In the genomic region with DNA sequence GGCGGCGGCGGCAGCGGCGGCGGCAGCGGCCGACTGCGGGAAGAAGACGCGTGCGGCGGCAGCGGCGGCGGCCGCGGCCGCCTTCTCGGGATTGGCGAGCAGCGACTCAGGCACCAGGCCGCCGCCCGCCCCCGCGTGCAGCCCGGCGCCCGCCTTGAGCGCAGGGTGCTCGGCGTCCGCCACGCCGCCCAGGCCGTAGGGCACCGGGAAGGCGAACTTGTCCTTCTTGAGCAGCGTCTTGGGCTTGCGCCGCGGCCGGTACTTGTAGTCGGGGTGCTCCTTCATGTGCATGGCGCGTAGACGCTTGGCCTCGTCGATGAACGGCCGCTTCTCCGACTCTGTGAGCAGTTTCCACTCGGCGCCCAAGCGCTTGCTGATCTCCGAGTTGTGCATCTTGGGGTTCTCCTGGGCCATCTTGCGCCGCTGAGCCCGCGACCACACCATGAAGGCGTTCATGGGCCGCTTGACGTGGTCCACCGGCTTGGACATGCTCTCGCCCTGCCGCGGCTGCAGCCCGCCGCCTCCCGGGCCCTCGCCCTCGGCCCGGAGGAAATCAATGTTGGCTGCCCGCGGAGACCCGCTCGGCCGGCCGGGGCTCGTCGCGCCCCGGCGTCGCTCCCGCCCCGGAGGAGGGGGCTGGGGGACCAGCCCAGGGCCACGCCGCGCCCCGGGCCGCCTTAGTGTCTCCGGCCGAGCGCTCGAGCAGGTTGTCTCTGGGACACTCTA, we compare ENCODE assay signal across 8 cellular contexts. TPM values are rescaled to one million over a fixed set of nuclear protein-coding genes. Genes with fewer than 3 reads are reported as not detected.
DNase-seq lines count a peak whose midpoint lies in the region; ATAC-seq, FAIRE-seq and TF ChIP-seq lines count a peak whose summit lies in the region.

No MANE protein-coding gene starts in this region.

- H3K9me2 ChIP-seq in MM.1S (replicated peaks; ENCODE audit: insufficient read depth, low read length), result no peaks in the 10 kb centered on the region

- no peak overlapping the region for H3K4ac ChIP-seq in mesenchymal stem cell (ENCODE audit: low read depth in 1 of 2, low read length in 2 of 2)

- CTCF ChIA-PET in K562 (lab: Yijun Ruan, JAX; ENCODE audit: low intra/inter-chr PET ratio), result no interaction called here

- H3K27me3 ChIP-seq in K562 (ENCODE audit: control insufficient read depth in 2 of 2, insufficient read depth in 2 of 2, low read length in 2 of 2) (peaks cover 22 to 36% of the 10 kb centered on the region in 2 experiments; a peak in 4 of 5 replicates), mesenchymal stem cell (ENCODE audit: control insufficient read depth in 1 of 2, insufficient read depth in 1 of 2, low read length in 2 of 2) (peaks cover 79 to 94% of the 10 kb centered on the region in 2 experiments), MM.1S (replicated peaks; ENCODE audit: insufficient read depth, low read length) (no peaks in the 10 kb centered on the region; the same call in 1 of the 2 replicates)

- no peak for TF ChIP-seq CTCF in K562 (IDR thresholded peaks at IDR 0.05 in 2 of 3, conservative IDR thresholded peaks at IDR 0.05 in 1 of 3; ENCODE audit: insufficient read depth in 2 of 3, low read depth in 1 of 3, low read length in 3 of 3)
- no peak for TF ChIP-seq CTCF in MM.1S (IDR thresholded peaks at IDR 0.05; ENCODE audit: low read length)

- peaks cover 10% of the 10 kb centered on the region for H3K9me3 Mint-ChIP-seq in activated naive CD4-positive, alpha-beta T cell treated with anti-CD3 and anti-CD28 coated beads, Interleukin-2, amount 50 U/mL, for 24 hours

- DNase-seq in activated naive CD4-positive, alpha-beta T cell treated with Interleukin-2 at 50 U/mL for 16 hours, result no peak
- DNase-seq in K562 (ENCODE audit: extremely low read depth in 1 of 4, low spot score in 3 of 4) (peak; percentile 27 to 48 (median 43)), mesenchymal stem cell (peak; percentile 33), H54 (ENCODE audit: insufficient read length, low spot score) (no peak), MM.1S (no peak)

- H2BK12ac ChIP-seq in mesenchymal stem cell (ENCODE audit: low read length in 2 of 2), result no peak overlapping the region

- H3K4me3 ChIP-seq in K562 (no peak overlapping the region), mesenchymal stem cell (ENCODE audit: insufficient read depth in 1 of 2, low read depth in 1 of 2, low read length in 2 of 2) (peak overlapping the region in 1 of 2 experiments; percentile 31), MM.1S (ENCODE audit: low read length) (no peak overlapping the region)

- H3K27ac ChIP-seq in K562 (ENCODE audit: extremely low read depth, low read depth, low read length), result no peak overlapping the region
- no peak overlapping the region for H3K27ac ChIP-seq in mesenchymal stem cell (ENCODE audit: low read length, poor library complexity, severe bottlenecking)
- no peak overlapping the region for H3K27ac ChIP-seq in MM.1S (ENCODE audit: low read length)

- in situ Hi-C loops in K562 (cut with MboI), result no loop called here

- H4K8ac ChIP-seq in mesenchymal stem cell (ENCODE audit: low read length), result no peak overlapping the region

- H3K18ac ChIP-seq in mesenchymal stem cell (ENCODE audit: low read depth in 1 of 2, low read length in 2 of 2), result peak overlapping the region in 1 of 2 experiments; percentile 5

- H3K9me1 ChIP-seq in K562 (ENCODE audit: control insufficient read depth, insufficient read depth, low read length), result no peaks in the 10 kb centered on the region

- H4K20me1 ChIP-seq in K562 (replicated peaks; ENCODE audit: control insufficient read depth, insufficient read depth, low read length), result no peaks in the 10 kb centered on the region
- H4K20me1 ChIP-seq in MM.1S (ENCODE audit: insufficient read depth, low read length), result no peaks in the 10 kb centered on the region

- no peak overlapping the region for H3K27ac Mint-ChIP-seq in activated naive CD4-positive, alpha-beta T cell treated with anti-CD3 and anti-CD28 coated beads, Interleukin-2, amount 50 U/mL, for 24 hours

- intact Hi-C loops in K562 (cut with micrococcal nuclease), result loop anchor here (1.0 to 2.0 kb wide), 2 partner anchors 37 to 91 kb away; no protein-coding TSS in a partner anchor

- no TSS peak for BruUV-seq in K562 (replicated peaks; lab: Mats Ljungman, UMichigan)

- ATAC-seq in HG03175 (IDR thresholded peaks at IDR 0.05; ENCODE audit: unreplicated experiment) (peak; percentile 13), K562 (peak; percentile 48), GM19467 (IDR thresholded peaks at IDR 0.05; ENCODE audit: unreplicated experiment) (no peak)

- H3K79me2 ChIP-seq in K562 (ENCODE audit: control insufficient read depth, insufficient read depth, low read length), result no peaks in the 10 kb centered on the region
- H3K79me2 ChIP-seq in MM.1S (ENCODE audit: low read length), result no peaks in the 10 kb centered on the region

- peaks cover 18% of the 10 kb centered on the region for H3K4me1 Mint-ChIP-seq in activated naive CD4-positive, alpha-beta T cell treated with anti-CD3 and anti-CD28 coated beads, Interleukin-2, amount 50 U/mL, for 24 hours

- H3K27me3 Mint-ChIP-seq in activated naive CD4-positive, alpha-beta T cell treated with anti-CD3 and anti-CD28 coated beads, Interleukin-2, amount 50 U/mL, for 24 hours, result peaks cover 61% of the 10 kb centered on the region

- peak overlapping the region; percentile 79 for H2AFZ ChIP-seq in K562 (ENCODE audit: low read depth, low read length)
- no peak overlapping the region for H2AFZ ChIP-seq in mesenchymal stem cell (ENCODE audit: low read depth, low read length)
- H2AFZ ChIP-seq in MM.1S (ENCODE audit: low read length), result no peak overlapping the region

- POLR2A ChIA-PET in K562 (lab: Yijun Ruan, JAX), result interaction anchor here (0.6 kb wide), 1 partner anchor 51 kb away, joined by 3 read pairs; no protein-coding TSS in a partner anchor

- H3K4me1 ChIP-seq in K562 (replicated peaks in 1 of 2; ENCODE audit: control insufficient read depth in 2 of 2, insufficient read depth in 2 of 2, low read length in 2 of 2), result peaks cover 2 to 37% of the 10 kb centered on the region in 2 experiments; a peak in 2 of 5 replicates
- peaks cover 40% of the 10 kb centered on the region for H3K4me1 ChIP-seq in mesenchymal stem cell (ENCODE audit: control insufficient read depth, insufficient read depth, low read depth, low read length)
- no peaks in the 10 kb centered on the region for H3K4me1 ChIP-seq in MM.1S (ENCODE audit: low read length)

- peak overlapping the region in 1 of 2 experiments; percentile 85; a peak in 2 of 4 replicates for H3K9ac ChIP-seq in K562 (ENCODE audit: insufficient read depth in 1 of 2, low read depth in 2 of 2, low read length in 2 of 2)
- no peak overlapping the region for H3K9ac ChIP-seq in mesenchymal stem cell (ENCODE audit: low read length)
- H3K9ac ChIP-seq in MM.1S (ENCODE audit: low read length), result no peak overlapping the region

- 23% methylated on average over 43 of the region's 97 CpGs for WGBS in K562 (ENCODE audit: insufficient coverage, low coverage, missing lambda C conversion rate)
- 3% methylated on average over 84 of the region's 97 CpGs for WGBS in mesenchymal stem cell

- peaks cover 5% of the 10 kb centered on the region for H3K36me3 Mint-ChIP-seq in activated naive CD4-positive, alpha-beta T cell treated with anti-CD3 and anti-CD28 coated beads, Interleukin-2, amount 50 U/mL, for 24 hours

- TF ChIP-seq POLR2A in K562 (conservative IDR thresholded peaks at IDR 0.05), result no peak
- TF ChIP-seq POLR2A in H54 (IDR thresholded peaks at IDR 0.05; ENCODE audit: low read depth, low read length), result no peak

- no peak for FAIRE-seq in K562 (lab: Jason Lieb, UNC)
- FAIRE-seq in H54 (lab: Jason Lieb, UNC), result no peak

- H2BK120ac ChIP-seq in mesenchymal stem cell (ENCODE audit: low read depth, low read length), result no peak overlapping the region

- peak overlapping the region; percentile 73 for H3K4me3 Mint-ChIP-seq in activated naive CD4-positive, alpha-beta T cell treated with anti-CD3 and anti-CD28 coated beads, Interleukin-2, amount 50 U/mL, for 24 hours

- H3K36me3 ChIP-seq in K562 (ENCODE audit: control insufficient read depth, insufficient read depth, low read length) (no peaks in the 10 kb centered on the region), mesenchymal stem cell (ENCODE audit: control insufficient read depth in 1 of 2, insufficient read depth in 2 of 2, low read depth in 1 of 2, low read length in 2 of 2) (no peaks in the 10 kb centered on the region), MM.1S (replicated peaks; ENCODE audit: insufficient read depth, low read length) (no peaks in the 10 kb centered on the region)

- H2BK15ac ChIP-seq in mesenchymal stem cell (ENCODE audit: low read depth, poor library complexity, severe bottlenecking), result no peak overlapping the region

- peak overlapping the region in 1 of 2 experiments; percentile 97 for H3K23ac ChIP-seq in mesenchymal stem cell (ENCODE audit: low read length in 2 of 2)

- H3K4me2 ChIP-seq in K562 (ENCODE audit: insufficient read depth, low read length) (peak overlapping the region; percentile 46; the same call in 1 of the 2 replicates), mesenchymal stem cell (ENCODE audit: low read length, poor library complexity, severe bottlenecking) (peak overlapping the region; percentile 93), MM.1S (ENCODE audit: low read depth, low read length) (no peak overlapping the region)

- no peak overlapping the region for H2BK5ac ChIP-seq in mesenchymal stem cell (ENCODE audit: low read depth, low read length, poor library complexity, severe bottlenecking)

- no peaks in the 10 kb centered on the region for H3K79me1 ChIP-seq in mesenchymal stem cell (replicated peaks; ENCODE audit: low read length, poor library complexity, severe bottlenecking)

- H4K91ac ChIP-seq in mesenchymal stem cell (ENCODE audit: low read length), result no peak overlapping the region

- no peak for TF ChIP-seq RAD21 in K562 (CRISPR knock-in tag; conservative IDR thresholded peaks at IDR 0.05 in 1 of 2, IDR thresholded peaks at IDR 0.05 in 1 of 2)

- H3K9me3 ChIP-seq in K562 (replicated peaks; ENCODE audit: control insufficient read depth, insufficient read depth, low read depth, low read length) (no peaks in the 10 kb centered on the region), mesenchymal stem cell (ENCODE audit: control insufficient read depth, low read length) (no peaks in the 10 kb centered on the region), MM.1S (replicated peaks; ENCODE audit: insufficient read depth, low read length) (no peaks in the 10 kb centered on the region)

- H3K14ac ChIP-seq in mesenchymal stem cell (ENCODE audit: low read length in 2 of 2), result no peak overlapping the region

- no peak overlapping the region for H2AK5ac ChIP-seq in mesenchymal stem cell (ENCODE audit: low read length, severe bottlenecking)

- H3F3A ChIP-seq in MM.1S (ENCODE audit: insufficient read depth, low read length), result no peaks in the 10 kb centered on the region

- TF ChIP-seq EP300 in K562 (IDR thresholded peaks at IDR 0.05; ENCODE audit: low read length), result no peak

RNA-seq across cellular contexts. Expression of a gene that starts 0.6 kb away (rescaled TPM):
- total RNA-seq in K562 (2011; cell fraction: chromatin; rRNA removed; ENCODE audit: low replicate concordance), result not detected in 2 replicates
- total RNA-seq in K562 (2011; cell fraction: nucleolus; rRNA removed), result 0.17 TPM in 1 of 2 replicates, not detected in the other
- total RNA-seq in K562 (2011; cell fraction: nucleoplasm; rRNA removed), result 0.23 TPM in 1 of 2 replicates, not detected in the other
- total RNA-seq in K562 (2014; rRNA removed) (not detected in 2 replicates), K562 (2014; rRNA removed; fragmentation: Illumina TruSeq; extraction: Trizol) (not detected in 2 replicates), K562 (2015; rRNA removed; fragmentation: Illumina TruSeq; extraction: Trizol) (0.07 and 0.08 TPM in 2 replicates), K562 (2021) (not detected in 2 replicates)
- polyA plus RNA-seq in K562 (2011; rRNA removed) (not detected in 2 replicates), K562 (2014; fragmentation: Illumina TruSeq; extraction: Trizol) (not detected in 2 replicates), K562 (2014; fragmentation: Nextera tagmentation; extraction: Ambion mirVana) (not detected), K562 (2014; rRNA removed) (0.04 TPM in 1 of 2 replicates, not detected in the other)
- 0.01 TPM in 1 of 2 replicates, not detected in the other for polyA plus RNA-seq in K562 (2011; cell fraction: cytosol; rRNA removed)
- 0.10 TPM in 1 of 2 replicates, not detected in the other for polyA plus RNA-seq in K562 (2011; cell fraction: nucleus; rRNA removed)
- 0.07 and 0.18 TPM in 2 replicates for polyA plus RNA-seq in K562 (2012)
- not detected in 2 replicates for polyA minus RNA-seq in K562 (2011; rRNA and poly(A)+ RNA removed)
- polyA minus RNA-seq in K562 (2011; cell fraction: cytosol; rRNA and poly(A)+ RNA removed), result not detected in 2 replicates
- not detected in 2 replicates for polyA minus RNA-seq in K562 (2011; cell fraction: nucleus; rRNA and poly(A)+ RNA removed)
- polyA plus RNA-seq in mesenchymal stem cell (2013, experiment 1 of 2), result not detected
- not detected for polyA plus RNA-seq in mesenchymal stem cell (2013, experiment 2 of 2)

Comparison
In these comparisons a context has a peak if more than half of its experiments do, and no peak if none do; other contexts are left out.
1. DNase-seq: peak in K562 (4 of 4) and mesenchymal stem cell (single experiment); none in activated naive CD4-positive, alpha-beta T cell treated with Interleukin-2 at 50 U/mL for 16 hours (single experiment), H54 (single experiment) and MM.1S (single experiment).